In genomic region chr4:2962614-2963184, GRCh38 we compare ENCODE assay signal across 8 cellular contexts. TPM values are rescaled to one million over a fixed set of nuclear protein-coding genes. Genes with fewer than 3 reads are reported as not detected.
DNase-seq lines count a peak whose midpoint lies in the region; ATAC-seq and TF ChIP-seq lines count a peak whose summit lies in the region.

No MANE protein-coding gene starts in this region.

- TF ChIP-seq POLR2A in erythroblast (IDR thresholded peaks at IDR 0.05; ENCODE audit: low read length), result no peak

- peaks cover 29% of the 10 kb centered on the region for H3K4me1 Mint-ChIP-seq in T-helper 17 cell

- H3K27ac Mint-ChIP-seq in T-helper 17 cell, result peak overlapping the region; percentile 83

- H3K36me3 Mint-ChIP-seq in T-helper 17 cell (ENCODE audit: low read depth), result no peaks in the 10 kb centered on the region

- H3K9me3 ChIP-seq in T-helper 17 cell (ENCODE audit: control insufficient read depth, low read length, poor library complexity, severe bottlenecking), result no peaks in the 10 kb centered on the region

- DNase-seq in EH (ENCODE audit: low read depth), result peak; percentile 63
- no peak for DNase-seq in T-helper 17 cell
- peak; percentile 79 to 81 for DNase-seq in erythroblast (lab: John Stamatoyannopoulos, UW)
- peak; percentile 64 for DNase-seq in myocyte (ENCODE audit: low read depth)
- DNase-seq in DMS153 treated with DMSO at 0.1 percent for 48 hours (lab: John Stamatoyannopoulos, UW; ENCODE audit: unreplicated experiment), result no peak
- DNase-seq in superior temporal gyrus (ENCODE audit: extremely low spot score), result no peak

- ATAC-seq in GM19455 (IDR thresholded peaks at IDR 0.05; ENCODE audit: unreplicated experiment) (peak; percentile 26), HG03521 (IDR thresholded peaks at IDR 0.05; ENCODE audit: unreplicated experiment) (peak; percentile 21), T-helper 17 cell (peak; percentile 24)

- H3K27me3 Mint-ChIP-seq in T-helper 17 cell, result no peaks in the 10 kb centered on the region

- H3K4me3 Mint-ChIP-seq in T-helper 17 cell, result peak overlapping the region; percentile 91

RNA-seq across cellular contexts. Expression of gene NOP14, which starts 0.5 kb away (rescaled TPM):
- total RNA-seq in T-helper 17 cell, result 10 to 100 TPM; 32.8 to 34.0 TPM
- total RNA-seq in myocyte, result 26.3 and 30.1 TPM in 2 replicates
- 21.7 TPM for polyA plus RNA-seq in myocyte (2012)

RNA-seq across cellular contexts. Expression of gene GRK4, which starts 0.7 kb away (rescaled TPM):
- total RNA-seq in T-helper 17 cell, result 1 to 10 TPM; 1.7 to 3.6 TPM
- 14.6 and 16.7 TPM in 2 replicates for total RNA-seq in myocyte
- 8.3 TPM for polyA plus RNA-seq in myocyte (2012)

Comparison
In these comparisons a context has a peak if more than half of its experiments do, and no peak if none do; other contexts are left out.
1. DNase-seq: peak in EH (single experiment), erythroblast (2 of 2) and myocyte (single experiment); none in T-helper 17 cell (0 of 3), DMS153 treated with DMSO at 0.1 percent for 48 hours (single experiment) and superior temporal gyrus (single experiment).
2. Peak in every context shown above with its lines, with median percentiles within 50 percentile points of each other: ATAC-seq.